Comparison of ENCODE assay signal across 16 cellular contexts in the genomic region with DNA sequence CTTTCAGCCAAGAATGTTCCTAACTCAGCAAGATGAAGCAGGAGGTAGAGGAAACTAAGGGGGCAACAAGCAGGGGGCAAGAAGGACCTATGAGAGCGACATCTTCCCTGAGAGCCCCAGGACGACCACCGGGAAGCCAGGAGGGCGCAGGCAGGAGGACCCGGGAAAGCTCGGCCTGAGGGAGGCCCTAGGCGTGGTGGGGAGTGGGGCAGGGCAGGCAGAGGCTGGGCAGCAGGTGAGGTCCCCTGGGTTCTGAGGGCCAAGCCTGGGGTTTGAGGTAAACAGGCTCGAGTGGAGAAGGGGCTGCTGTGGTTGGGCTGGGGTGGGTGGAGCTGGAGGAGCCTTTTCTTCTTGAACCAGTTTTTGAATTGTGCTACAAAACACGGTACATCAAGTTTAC. TPM values are rescaled to one million over a fixed set of nuclear protein-coding genes. Genes with fewer than 3 reads are reported as not detected.
A peak's percentile ranks its signal among the peaks of the same experiment; 100 is the strongest.
DNase-seq lines count a peak whose midpoint lies in the region; ATAC-seq and TF ChIP-seq lines count a peak whose summit lies in the region.
"Had no signal": no experiment of that assay in that cellular context is flagged by ENCODE, and none has a peak within 500 bp of the region (broad histone marks: within the 10 kb centered on the region; RNA-seq: fewer than 3 reads in every experiment).

No MANE protein-coding gene starts in this region.

- no peak overlapping the region for H3K27ac Mint-ChIP-seq in activated naive CD4-positive, alpha-beta T cell treated with anti-CD3 and anti-CD28 coated beads, Interleukin-2, amount 10 ng/mL, durations not matched to agents 7 days and 5 days
- H3K27ac Mint-ChIP-seq in type B pancreatic cell: no peak overlapping the region

- H3K4me3 Mint-ChIP-seq in activated naive CD4-positive, alpha-beta T cell treated with anti-CD3 and anti-CD28 coated beads, Interleukin-2, amount 10 ng/mL, durations not matched to agents 7 days and 5 days: no peak overlapping the region
- no peak overlapping the region for H3K4me3 Mint-ChIP-seq in type B pancreatic cell
- H3K4me3 Mint-ChIP-seq: CD8-positive, alpha-beta memory T cell had no signal

- ATAC-seq in GM21529 (IDR thresholded peaks at IDR 0.05; ENCODE audit: unreplicated experiment) (no peak), HG03571 (IDR thresholded peaks at IDR 0.05; ENCODE audit: unreplicated experiment) (no peak)

- H3K4me1 Mint-ChIP-seq in activated naive CD4-positive, alpha-beta T cell treated with anti-CD3 and anti-CD28 coated beads, Interleukin-2, amount 10 ng/mL, durations not matched to agents 7 days and 5 days: no peaks in the 10 kb centered on the region
- H3K4me1 Mint-ChIP-seq in type B pancreatic cell (ENCODE audit: unreplicated experiment): no peaks in the 10 kb centered on the region
- H3K4me1 Mint-ChIP-seq: CD8-positive, alpha-beta memory T cell had no signal

- no peaks in the 10 kb centered on the region for H3K9me3 Mint-ChIP-seq in activated naive CD4-positive, alpha-beta T cell treated with anti-CD3 and anti-CD28 coated beads, Interleukin-2, amount 10 ng/mL, durations not matched to agents 7 days and 5 days
- H3K9me3 Mint-ChIP-seq in type B pancreatic cell: no peaks in the 10 kb centered on the region
- H3K9me3 Mint-ChIP-seq: CD8-positive, alpha-beta memory T cell had no signal

- DNase-seq in activated naive CD4-positive, alpha-beta T cell treated with anti-CD3 and anti-CD28 coated beads, Interleukin-2, amount 10 ng/mL, durations not matched to agents 7 days and 5 days: peak; percentile 8
- DNase-seq in activated naive CD4-positive, alpha-beta T cell (lab: John Stamatoyannopoulos, UW): no peak
- DNase-seq in iPS-NIHi7 (ENCODE audit: extremely low spot score): peak; percentile 5
- DNase-seq in mesenteric fat pad (ENCODE audit: low spot score): peak; percentile 85
- peak; percentile 51 for DNase-seq in type B pancreatic cell (ENCODE audit: extremely low spot score, unreplicated experiment)
- no peak for DNase-seq in SK-N-DZ (ENCODE audit: low spot score)
- DNase-seq: 8988T; AML-193; Caco-2; CD8-positive, alpha-beta memory T cell; DMS53; GF-D8; GM23248 had no signal

- H3K36me3 Mint-ChIP-seq in activated naive CD4-positive, alpha-beta T cell treated with anti-CD3 and anti-CD28 coated beads, Interleukin-2, amount 10 ng/mL, durations not matched to agents 7 days and 5 days: no peaks in the 10 kb centered on the region
- H3K36me3 Mint-ChIP-seq in type B pancreatic cell: no peaks in the 10 kb centered on the region
- H3K36me3 Mint-ChIP-seq: CD8-positive, alpha-beta memory T cell had no signal

- peaks cover 55% of the 10 kb centered on the region for H3K27me3 Mint-ChIP-seq in activated naive CD4-positive, alpha-beta T cell treated with anti-CD3 and anti-CD28 coated beads, Interleukin-2, amount 10 ng/mL, durations not matched to agents 7 days and 5 days
- peaks cover 17% of the 10 kb centered on the region for H3K27me3 Mint-ChIP-seq in type B pancreatic cell

- CTCF ChIA-PET in activated naive CD4-positive, alpha-beta T cell treated with anti-CD3 and anti-CD28 coated beads, Interleukin-2, amount 10 ng/mL, durations not matched to agents 7 days and 5 days (lab: Charles Lee): no interaction called here

- TF ChIP-seq CTCF in type B pancreatic cell (conservative IDR thresholded peaks at IDR 0.05): no peak

RNA-seq across cellular contexts. Expression of a gene that starts 1.3 kb away (rescaled TPM):
- total RNA-seq in mesenteric fat pad (0.71 TPM), type B pancreatic cell (ENCODE audit: low replicate concordance) (1.5 and 6.5 TPM in 2 replicates)
- polyA plus RNA-seq in SK-N-DZ (2014; cell fraction: cytosol; rRNA removed): not detected in 2 replicates
- not detected in 2 replicates for polyA plus RNA-seq in SK-N-DZ (2014; cell fraction: nucleus; rRNA removed)
- total RNA-seq: CD8-positive, alpha-beta memory T cell; GM23248; HepG2 had no signal
- polyA plus RNA-seq: CD8-positive, alpha-beta memory T cell; GM23248; HepG2 had no signal

RNA-seq across cellular contexts. Expression of a gene that starts 33.0 kb away (rescaled TPM):
- total RNA-seq in mesenteric fat pad (0.35 TPM), type B pancreatic cell (ENCODE audit: low replicate concordance) (7.8 and 9.6 TPM in 2 replicates)
- 0.17 and 0.32 TPM in 2 replicates for polyA plus RNA-seq in SK-N-DZ (2014; cell fraction: cytosol; rRNA removed)
- 0.94 and 1.6 TPM in 2 replicates for polyA plus RNA-seq in SK-N-DZ (2014; cell fraction: nucleus; rRNA removed)
- total RNA-seq: CD8-positive, alpha-beta memory T cell; HepG2 had no signal
- polyA plus RNA-seq: CD8-positive, alpha-beta memory T cell; GM23248; HepG2 had no signal

RNA-seq across cellular contexts. Expression of a gene that starts 48.0 kb away (rescaled TPM):
- not detected for total RNA-seq in mesenteric fat pad
- total RNA-seq in type B pancreatic cell (ENCODE audit: low replicate concordance): 0.14 and 0.88 TPM in 2 replicates
- not detected in 2 replicates for polyA plus RNA-seq in SK-N-DZ (2014; cell fraction: cytosol; rRNA removed)
- polyA plus RNA-seq in SK-N-DZ (2014; cell fraction: nucleus; rRNA removed): not detected in 2 replicates
- total RNA-seq: CD8-positive, alpha-beta memory T cell; GM23248; HepG2 had no signal
- polyA plus RNA-seq: CD8-positive, alpha-beta memory T cell; GM23248; HepG2 had no signal

Comparison
In these comparisons a context has a peak if more than half of its experiments do, and no peak if none do; other contexts are left out.
1. DNase-seq: peak in activated naive CD4-positive, alpha-beta T cell treated with anti-CD3 and anti-CD28 coated beads, Interleukin-2, amount 10 ng/mL, durations not matched to agents 7 days and 5 days (single experiment), iPS-NIHi7 (single experiment), mesenteric fat pad (single experiment) and type B pancreatic cell (single experiment); none in activated naive CD4-positive, alpha-beta T cell (0 of 4) and SK-N-DZ (single experiment).